In genomic region chr5:176542596-176543427, GRCh38 we compare ENCODE assay signal across 8 cellular contexts. TPM values are rescaled to one million over a fixed set of nuclear protein-coding genes. Genes with fewer than 3 reads are reported as not detected.
DNase-seq lines count a peak whose midpoint lies in the region; ATAC-seq and TF ChIP-seq lines count a peak whose summit lies in the region.

No MANE protein-coding gene starts in this region.

- intact Hi-C loops in mammary epithelial cell (cut with micrococcal nuclease) (no loop called here), left lung (cut with DNase I) (no loop called here)

- peak overlapping the region; percentile 88 for H2AFZ ChIP-seq in ACC112 (ENCODE audit: low read length, unreplicated experiment)
- no peak overlapping the region for H2AFZ ChIP-seq in OCI-LY1 (ENCODE audit: low read length)
- H2AFZ ChIP-seq in mammary epithelial cell (ENCODE audit: low read depth, low read length) = peak overlapping the region; percentile 94

- H3K9me3 ChIP-seq in OCI-LY1 (ENCODE audit: low read length) (no peaks in the 10 kb centered on the region), mammary epithelial cell (replicated peaks; ENCODE audit: insufficient read depth, low read length) (no peaks in the 10 kb centered on the region), left lung (no peaks in the 10 kb centered on the region), thymus (ENCODE audit: control insufficient read depth) (no peaks in the 10 kb centered on the region)

- H3K4me1 ChIP-seq in ACC112 (ENCODE audit: control insufficient read depth, insufficient read depth, low read length, unreplicated experiment) (peaks cover 28% of the 10 kb centered on the region), OCI-LY1 (ENCODE audit: insufficient read depth, low read length, severe bottlenecking) (peaks cover 42% of the 10 kb centered on the region), mammary epithelial cell (ENCODE audit: insufficient read depth, low read length) (peaks cover 53% of the 10 kb centered on the region), left lung (peaks cover 21 to 67% of the 10 kb centered on the region in 2 donors), thymus (ENCODE audit: control insufficient read depth, insufficient read depth, low read length) (peaks cover 32% of the 10 kb centered on the region)

- no peak overlapping the region for H3K27ac ChIP-seq in ACC112 (ENCODE audit: low read depth, low read length)
- H3K27ac ChIP-seq in OCI-LY1 (ENCODE audit: low read depth, low read length, poor library complexity, severe bottlenecking) = peak overlapping the region; percentile 80
- H3K27ac ChIP-seq in mammary epithelial cell (ENCODE audit: insufficient read depth, low read depth, low read length) = peak overlapping the region; percentile 71
- peak overlapping the region; percentile 53 to 94 for H3K27ac ChIP-seq in left lung
- peak overlapping the region; percentile 94 for H3K27ac ChIP-seq in thymus (ENCODE audit: low read depth)

- BruUV-seq in mammary epithelial cell (replicated peaks; lab: Mats Ljungman, UMichigan) = no TSS peak

- H3F3A ChIP-seq in OCI-LY1 (ENCODE audit: insufficient read depth, low read length) = no peaks in the 10 kb centered on the region

- dilution Hi-C loops in mammary epithelial cell (cut with HindIII; ENCODE audit: low sequenced_read_pairs) = no loop called here

- H3K9me2 ChIP-seq in OCI-LY1 (ENCODE audit: low read depth, low read length) = no peaks in the 10 kb centered on the region

- in situ Hi-C loops in mammary epithelial cell (cut with MboI; ENCODE audit: low sequenced_read_pairs in 2 of 2) = no loop called here

- TF ChIP-seq CTCF in GM12864 (IDR thresholded peaks at IDR 0.05; ENCODE audit: low read depth, low read length, missing control alignments) = peak; percentile 27
- no peak; the same call in 1 of the 2 replicates for TF ChIP-seq CTCF in OCI-LY1 (IDR thresholded peaks at IDR 0.05; ENCODE audit: low read length)
- no peak for TF ChIP-seq CTCF in mammary epithelial cell (conservative IDR thresholded peaks at IDR 0.05 in 1 of 2, IDR thresholded peaks at IDR 0.05 in 1 of 2; ENCODE audit: extremely low read depth in 1 of 2, insufficient read depth in 1 of 2, low read depth in 1 of 2, low read length in 2 of 2)
- no peak for TF ChIP-seq CTCF in left lung (IDR thresholded peaks at IDR 0.05)

- WGBS in mammary epithelial cell (ENCODE audit: low coverage, missing lambda C conversion rate) = 8% methylated on average over 12 of the region's 110 CpGs
- WGBS in thymus = 1% methylated on average over 110 of the region's 110 CpGs

- DNase-seq in GM12864 (ENCODE audit: low read depth) (no peak), mammary epithelial cell (no peak), left lung (peak in 1 of 2 donors; percentile 84), DMS114 treated with DMSO at 0.1 percent for 48 hours (lab: John Stamatoyannopoulos, UW; ENCODE audit: unreplicated experiment) (no peak)

- CTCF ChIA-PET in mammary epithelial cell (lab: Charles Lee; ENCODE audit: low non-redundant PET) = interaction anchor here (0.6 kb wide), 3 partner anchors 27 to 95 kb away, joined by 4 to 11 read pairs (median 7); partner anchors contain the start of gene FAF2

- no peaks in the 10 kb centered on the region for H3K79me2 ChIP-seq in ACC112 (ENCODE audit: control insufficient read depth, insufficient read depth, low read length, unreplicated experiment)
- no peaks in the 10 kb centered on the region for H3K79me2 ChIP-seq in OCI-LY1 (ENCODE audit: insufficient read depth, low read length)
- H3K79me2 ChIP-seq in mammary epithelial cell (ENCODE audit: insufficient read depth, low read length) = no peaks in the 10 kb centered on the region

- H3K27me3 ChIP-seq in ACC112 (ENCODE audit: insufficient read depth, low read length) = no peaks in the 10 kb centered on the region
- no peaks in the 10 kb centered on the region for H3K27me3 ChIP-seq in OCI-LY1 (ENCODE audit: insufficient read depth, low read length)
- no peaks in the 10 kb centered on the region for H3K27me3 ChIP-seq in mammary epithelial cell (ENCODE audit: insufficient read depth, low read length)
- H3K27me3 ChIP-seq in left lung = no peaks in the 10 kb centered on the region
- no peaks in the 10 kb centered on the region for H3K27me3 ChIP-seq in thymus (ENCODE audit: control insufficient read depth, insufficient read depth)

- H3K36me3 ChIP-seq in ACC112 (ENCODE audit: insufficient read depth, low read length) (no peaks in the 10 kb centered on the region), OCI-LY1 (ENCODE audit: insufficient read depth, low read length) (no peaks in the 10 kb centered on the region), mammary epithelial cell (ENCODE audit: insufficient read depth, low read length) (no peaks in the 10 kb centered on the region), left lung (no peaks in the 10 kb centered on the region), thymus (ENCODE audit: control insufficient read depth, insufficient read depth) (no peaks in the 10 kb centered on the region)

- H4K20me1 ChIP-seq in OCI-LY1 (ENCODE audit: insufficient read depth, low read length) (no peaks in the 10 kb centered on the region), mammary epithelial cell (ENCODE audit: insufficient read depth, low read length) (no peaks in the 10 kb centered on the region)

- peak overlapping the region; percentile 98 for H3K4me2 ChIP-seq in OCI-LY1 (ENCODE audit: low read length)
- H3K4me2 ChIP-seq in mammary epithelial cell (ENCODE audit: insufficient read depth, low read depth, low read length) = peak overlapping the region; percentile 98

- H3K9ac ChIP-seq in OCI-LY1 (ENCODE audit: low read length) = peak overlapping the region; percentile 100
- H3K9ac ChIP-seq in mammary epithelial cell (ENCODE audit: insufficient read depth, low read length) = peak overlapping the region; percentile 9

- peak; percentile 68 for ATAC-seq in HG02759 (IDR thresholded peaks at IDR 0.05; ENCODE audit: unreplicated experiment)
- ATAC-seq in left lung = peak; percentile 31

- peak overlapping the region; percentile 85 for H3K4me3 ChIP-seq in ACC112 (ENCODE audit: low read depth, low read length)
- H3K4me3 ChIP-seq in GM12864 (ENCODE audit: low read depth, low read length) = peak overlapping the region; percentile 60
- peak overlapping the region; percentile 81 for H3K4me3 ChIP-seq in OCI-LY1 (ENCODE audit: low read depth, low read length, poor library complexity, severe bottlenecking)
- peak overlapping the region; percentile 44 to 50 (median 46) for H3K4me3 ChIP-seq in mammary epithelial cell (replicated peaks in 1 of 3; ENCODE audit: insufficient read depth in 1 of 3, low read depth in 2 of 3, low read length in 3 of 3)
- peak overlapping the region; percentile 49 to 73 for H3K4me3 ChIP-seq in left lung
- H3K4me3 ChIP-seq in thymus (ENCODE audit: low read length) = peak overlapping the region; percentile 70

RNA-seq across cellular contexts. Expression of gene RNF44, which starts 5.6 kb away (rescaled TPM):
- 10 to 100 TPM in 1 of 2 donors, 1 to 10 TPM in 1; 5.5 to 29.1 TPM for total RNA-seq in mammary epithelial cell
- 7.9 TPM for polyA plus RNA-seq in mammary epithelial cell
- polyA minus RNA-seq in mammary epithelial cell = 10.3 TPM
- 10 to 100 TPM; 37.6 to 42.2 TPM for total RNA-seq in left lung
- polyA plus RNA-seq in thymus = 54.8 TPM

RNA-seq across cellular contexts. Expression of gene CDHR2, which starts 6.3 kb away (rescaled TPM):
- total RNA-seq in mammary epithelial cell (under 1 TPM; under 0.01 to 0.21 TPM), left lung (under 1 TPM in 1 of 2 donors, not detected in 1; 0.26 TPM)
- polyA plus RNA-seq in mammary epithelial cell (0.01 TPM), thymus (0.07 TPM)
- not detected for polyA minus RNA-seq in mammary epithelial cell
